In genomic region chr13:93217701-93218100, GRCh38 we compare ENCODE assay signal across 20 cellular contexts. TPM values are rescaled to one million over a fixed set of nuclear protein-coding genes. Genes with fewer than 3 reads are reported as not detected.
DNase-seq lines count a peak whose midpoint lies in the region; ATAC-seq, FAIRE-seq and TF ChIP-seq lines count a peak whose summit lies in the region.
"Had no signal": no experiment of that assay in that cellular context is flagged by ENCODE, and none has a peak within 500 bp of the region (broad histone marks: within the 10 kb centered on the region; RNA-seq: fewer than 3 reads in every experiment).

No MANE protein-coding gene starts in this region.

- POLR2A ChIA-PET in HEK293 (lab: Yijun Ruan, JAX): no interaction called here

- H3K4me3 ChIP-seq in HEK293 (ENCODE audit: low read depth, low read length): no peak overlapping the region
- no peak overlapping the region for H3K4me3 ChIP-seq in SJCRH30
- H3K4me3 ChIP-seq: left ventricle myocardium inferior, PC-9, thoracic aorta had no signal

- H3K9me3 ChIP-seq in HEK293 (ENCODE audit: control insufficient read depth, insufficient read depth, low read depth, low read length) (no peaks in the 10 kb centered on the region), SJCRH30 (replicated peaks) (no peaks in the 10 kb centered on the region)
- H3K9me3 ChIP-seq: left ventricle myocardium inferior, thoracic aorta had no signal

- FAIRE-seq in D721Med (lab: Jason Lieb, UNC): no peak

- H3K27ac ChIP-seq in HEK293 (ENCODE audit: extremely low read depth, low read depth, low read length): no peak overlapping the region
- H3K27ac ChIP-seq in SJCRH30: peak overlapping the region; percentile 27; the same call in 1 of the 2 replicates
- no peak overlapping the region for H3K27ac ChIP-seq in foreskin keratinocyte
- H3K27ac ChIP-seq: left ventricle myocardium inferior, PC-9, thoracic aorta had no signal

- H3K4me1 ChIP-seq in HEK293 (ENCODE audit: control insufficient read depth, insufficient read depth, low read length) (no peaks in the 10 kb centered on the region), SJCRH30 (no peaks in the 10 kb centered on the region), foreskin keratinocyte (peaks cover 11% of the 10 kb centered on the region)
- H3K4me1 ChIP-seq: left ventricle myocardium inferior had no signal

- TF ChIP-seq CTCF in HEK293 (tag by site-specific recombination; IDR thresholded peaks at IDR 0.05): no peak
- TF ChIP-seq CTCF in foreskin keratinocyte (conservative IDR thresholded peaks at IDR 0.05): no peak
- no peak for TF ChIP-seq CTCF in D721Med (IDR thresholded peaks at IDR 0.05; ENCODE audit: insufficient read depth, missing control alignments)

- peak; percentile 89 for ATAC-seq in foreskin keratinocyte
- ATAC-seq: esophagus mucosa, natural killer cell had no signal

- H3K27me3 ChIP-seq in SJCRH30 (no peaks in the 10 kb centered on the region), foreskin keratinocyte (no peaks in the 10 kb centered on the region)

- H3K36me3 ChIP-seq in HEK293 (ENCODE audit: control insufficient read depth in 2 of 2, insufficient read depth in 1 of 2, low read length in 2 of 2) (no peaks in the 10 kb centered on the region), SJCRH30 (no peaks in the 10 kb centered on the region)
- H3K36me3 ChIP-seq: left ventricle myocardium inferior, thoracic aorta had no signal

- CTCF ChIA-PET in HEK293 (lab: Yijun Ruan, JAX): interaction anchor here (0.7 kb wide), 1 partner anchor 16 kb away, joined by 3 read pairs; no protein-coding TSS in a partner anchor

- peak; percentile 84 for DNase-seq in COLO829 (ENCODE audit: low spot score)
- DNase-seq in SJCRH30: peak in 1 of 2 experiments; percentile 54
- peak; percentile 59 to 78 for DNase-seq in foreskin keratinocyte
- no peak for DNase-seq in Kasumi-1 (lab: John Stamatoyannopoulos, UW)
- no peak for DNase-seq in kidney glomerular epithelial cell (lab: John Stamatoyannopoulos, UW)
- DNase-seq in D721Med (ENCODE audit: insufficient read length, low spot score): no peak
- no peak for DNase-seq in ecto neural progenitor cell (ENCODE audit: low spot score)
- DNase-seq: activated CD4-positive, CD25-positive, alpha-beta regulatory T cell treated with anti-CD3 and anti-CD28 coated beads, Interleukin-2, amount 50 U/mL, for 72 hours; activated naive CD8-positive, alpha-beta T cell treated with anti-CD3 and anti-CD28 coated beads, Interleukin-2, amount 10 ng/mL, durations not matched to agents 7 days and 5 days; AML-193; DMS53; hippocampal formation; left ventricle myocardium inferior; natural killer cell; PC-9; stimulated activated CD4-positive, alpha-beta T cell treated with anti-CD3 and anti-CD28 coated beads, Interleukin-15, amount 100 ng/mL, for 24 hours; T-helper 1 cell had no signal

TF ChIP-seq in HEK293, 187 proteins besides CTCF, POLR2A, EP300 and RAD21:
- TF ChIP-seq SETDB1 (IDR thresholded peaks at IDR 0.05; ENCODE audit: insufficient read length, low read length) (peak; percentile 66), ZNF335 (tag by site-specific recombination; conservative IDR thresholded peaks at IDR 0.05) (0 out of 2 replicates have a peak, but pooled peaks have one; percentile 13), ZBTB8A (tag by site-specific recombination; IDR thresholded peaks at IDR 0.05) (0 out of 2 replicates have a peak, but pooled peaks have one; percentile 6), TRIM28 (IDR thresholded peaks at IDR 0.05; ENCODE audit: borderline replicate concordance, low read length) (peak; percentile 97), ZNF311 (tag by site-specific recombination; IDR thresholded peaks at IDR 0.05; ENCODE audit: borderline replicate concordance) (no peak), EGR2 (tag by site-specific recombination; IDR thresholded peaks at IDR 0.05; ENCODE audit: low read depth) (no peak), ZNF518A (tag by site-specific recombination; conservative IDR thresholded peaks at IDR 0.05; ENCODE audit: low read depth) (0 out of 2 replicates have a peak, but pooled peaks have one; percentile 11), SCRT1 (tag by site-specific recombination; IDR thresholded peaks at IDR 0.05; ENCODE audit: borderline replicate concordance) (no peak), ZNF623 (tag by site-specific recombination; IDR thresholded peaks at IDR 0.05) (no peak), BCL6B (tag by site-specific recombination; IDR thresholded peaks at IDR 0.05) (peak; percentile 37; the same call in 1 of the 2 replicates), ZNF776 (tag by site-specific recombination; IDR thresholded peaks at IDR 0.05; ENCODE audit: borderline replicate concordance) (no peak), BCL11B (tag by site-specific recombination; IDR thresholded peaks at IDR 0.05; ENCODE audit: low read depth) (no peak), ZBTB6 (tag by site-specific recombination; IDR thresholded peaks at IDR 0.05) (0 out of 2 replicates have a peak, but pooled peaks have one; percentile 54), FEZF1 (tag by site-specific recombination; IDR thresholded peaks at IDR 0.05) (peak; percentile 92), ZNF274 (IDR thresholded peaks at IDR 0.05; ENCODE audit: low read length) (no peak), ZNF274 (tag by site-specific recombination; IDR thresholded peaks at IDR 0.05; ENCODE audit: borderline replicate concordance) (no peak)

RNA-seq across cellular contexts. Expression of gene GPC6, which starts 8.9 kb away (rescaled TPM):
- total RNA-seq in SJCRH30 (2014; rRNA removed; shearing (Covaris generic)): 19.5 and 21.1 TPM in 2 replicates
- 1.0 and 1.1 TPM in 2 replicates for total RNA-seq in foreskin keratinocyte
- polyA plus RNA-seq in foreskin keratinocyte: 0.13 and 0.23 TPM in 2 replicates
- total RNA-seq: activated naive CD8-positive, alpha-beta T cell treated with anti-CD3 and anti-CD28 coated beads, Interleukin-2, amount 10 ng/mL, durations not matched to agents 7 days and 5 days; natural killer cell; PC-9 had no signal

Comparison
In these comparisons a context has a peak if more than half of its experiments do, and no peak if none do; other contexts are left out.
1. DNase-seq: peak in COLO829 (single experiment) and foreskin keratinocyte (2 of 2); none in Kasumi-1 (0 of 2), kidney glomerular epithelial cell (single experiment), D721Med (single experiment) and ecto neural progenitor cell (single experiment).